Comparison of ENCODE assay signal across 2 cellular contexts in the genomic region with DNA sequence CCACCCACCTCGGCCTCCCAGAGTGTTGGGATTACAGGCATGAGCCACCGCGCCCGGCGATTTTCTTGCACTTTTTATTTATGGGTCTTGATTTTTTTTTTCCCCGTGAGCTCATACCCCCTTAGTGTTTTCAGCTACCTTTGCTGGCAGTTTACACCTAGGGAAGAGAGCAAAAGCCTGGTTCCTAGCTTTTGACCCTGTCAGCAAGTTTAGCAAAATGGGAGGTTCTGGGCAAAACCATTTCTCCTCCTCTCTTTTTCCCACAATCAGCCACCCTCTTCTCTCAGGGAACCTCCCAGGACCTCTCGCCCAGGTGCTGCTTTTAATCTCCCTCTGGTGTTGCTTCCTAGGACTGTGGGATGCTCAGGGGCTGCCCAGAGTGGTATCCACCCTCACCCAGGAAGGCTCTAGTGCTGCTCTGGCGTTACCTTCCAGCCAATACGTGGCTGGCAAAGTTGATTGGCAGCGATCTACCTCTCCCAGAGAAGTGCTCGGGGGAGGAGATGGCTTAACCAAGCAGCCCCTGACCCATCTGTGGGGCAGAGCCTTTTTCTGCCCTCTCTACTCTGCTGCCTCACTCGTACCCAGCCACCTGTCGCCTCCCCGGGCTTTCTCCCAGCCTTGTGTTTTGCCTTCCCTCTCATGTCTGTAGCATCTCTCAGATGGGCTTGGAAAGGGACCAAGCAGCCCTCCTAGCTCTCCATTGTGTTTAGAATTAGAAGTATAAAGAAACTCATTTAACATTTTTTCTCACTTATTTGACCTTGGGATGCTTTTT.
TF ChIP-seq lines count a peak whose summit lies in the region.

No MANE protein-coding gene starts in this region.

TF ChIP-seq in HepG2, 621 proteins besides CTCF, POLR2A, EP300 and RAD21:
- TF ChIP-seq NFIB (CRISPR knock-in tag; IDR thresholded peaks at IDR 0.05; ENCODE audit: borderline replicate concordance) (0 out of 2 replicates have a peak, but pooled peaks have one; percentile 32), MAFF (IDR thresholded peaks at IDR 0.05; ENCODE audit: low read depth, low read length) (peak; percentile 70; the same call in 1 of the 2 replicates), MAFK (conservative IDR thresholded peaks at IDR 0.05 in 1 of 2, IDR thresholded peaks at IDR 0.05 in 1 of 2; ENCODE audit: low read length in 2 of 2) (peak; percentile 68 to 87)
- TF ChIP-seq, protein P1, sequence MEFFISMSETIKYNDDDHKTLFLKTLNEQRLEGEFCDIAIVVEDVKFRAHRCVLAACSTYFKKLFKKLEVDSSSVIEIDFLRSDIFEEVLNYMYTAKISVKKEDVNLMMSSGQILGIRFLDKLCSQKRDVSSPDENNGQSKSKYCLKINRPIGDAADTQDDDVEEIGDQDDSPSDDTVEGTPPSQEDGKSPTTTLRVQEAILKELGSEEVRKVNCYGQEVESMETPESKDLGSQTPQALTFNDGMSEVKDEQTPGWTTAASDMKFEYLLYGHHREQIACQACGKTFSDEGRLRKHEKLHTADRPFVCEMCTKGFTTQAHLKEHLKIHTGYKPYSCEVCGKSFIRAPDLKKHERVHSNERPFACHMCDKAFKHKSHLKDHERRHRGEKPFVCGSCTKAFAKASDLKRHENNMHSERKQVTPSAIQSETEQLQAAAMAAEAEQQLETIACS (CRISPR knock-in tag; IDR thresholded peaks at IDR 0.05) = no peak

TF ChIP-seq in WTC11, 78 proteins besides CTCF, POLR2A, EP300 and RAD21:
- TF ChIP-seq ZNF317 (CRISPR knock-in tag; IDR thresholded peaks at IDR 0.05; ENCODE audit: borderline replicate concordance, low read depth) = peak; percentile 76
- TF ChIP-seq ZNF121 (CRISPR knock-in tag; IDR thresholded peaks at IDR 0.05) = no peak
- TF ChIP-seq, protein P2, sequence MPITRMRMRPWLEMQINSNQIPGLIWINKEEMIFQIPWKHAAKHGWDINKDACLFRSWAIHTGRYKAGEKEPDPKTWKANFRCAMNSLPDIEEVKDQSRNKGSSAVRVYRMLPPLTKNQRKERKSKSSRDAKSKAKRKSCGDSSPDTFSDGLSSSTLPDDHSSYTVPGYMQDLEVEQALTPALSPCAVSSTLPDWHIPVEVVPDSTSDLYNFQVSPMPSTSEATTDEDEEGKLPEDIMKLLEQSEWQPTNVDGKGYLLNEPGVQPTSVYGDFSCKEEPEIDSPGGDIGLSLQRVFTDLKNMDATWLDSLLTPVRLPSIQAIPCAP (CRISPR knock-in tag; IDR thresholded peaks at IDR 0.05) = no peak
